8 cellular contexts compared by ENCODE assay signal in the genomic region with DNA sequence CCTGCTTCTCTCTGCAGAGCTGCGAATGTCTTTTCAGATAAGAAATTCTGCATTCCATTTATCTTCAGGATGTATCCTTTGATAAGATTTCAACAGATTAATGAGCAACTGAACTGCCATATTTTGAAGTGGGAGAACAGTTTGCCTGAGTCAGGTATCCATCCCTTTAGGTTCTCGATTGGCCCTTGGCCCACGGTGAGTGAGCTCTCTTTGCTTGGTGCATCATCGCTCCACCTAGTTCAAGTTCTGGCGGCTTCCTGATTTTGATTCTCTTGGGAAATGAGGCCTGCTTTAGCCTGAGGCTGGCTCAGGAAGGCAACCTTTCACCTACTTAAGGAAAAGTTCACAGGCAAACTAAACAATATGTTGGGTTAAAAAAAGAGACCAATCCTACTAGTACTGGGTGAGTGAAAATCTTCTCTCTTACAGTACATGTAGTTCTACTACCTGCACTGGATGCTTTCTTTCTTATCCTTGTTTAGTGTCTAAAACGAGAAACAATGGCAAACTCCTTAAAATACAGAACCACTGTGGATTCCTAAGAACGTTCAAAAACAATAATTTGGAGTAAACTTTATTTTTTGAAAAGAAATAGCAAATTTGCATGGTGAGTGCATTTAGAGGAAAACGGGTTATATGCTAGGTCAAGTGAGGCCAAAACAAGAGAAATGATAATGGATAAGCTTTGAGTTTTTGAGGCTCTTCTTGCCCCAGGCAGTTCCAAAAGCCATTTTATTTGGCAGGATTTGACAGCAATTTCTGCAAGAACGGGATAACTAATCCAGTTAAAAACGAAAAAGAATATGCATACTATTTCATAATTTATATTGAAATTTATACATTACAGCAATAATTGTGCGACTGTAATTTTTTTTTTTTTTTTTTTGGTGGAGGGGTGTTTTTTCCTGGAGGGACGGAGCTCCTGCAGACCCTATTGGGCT. TPM values are rescaled to one million over a fixed set of nuclear protein-coding genes. Genes with fewer than 3 reads are reported as not detected.
DNase-seq lines count a peak whose midpoint lies in the region; ATAC-seq, FAIRE-seq and TF ChIP-seq lines count a peak whose summit lies in the region.

No MANE protein-coding gene starts in this region.

- no peaks in the 10 kb centered on the region for H3K27me3 ChIP-seq in SK-N-SH (ENCODE audit: insufficient read depth)

- peak overlapping the region; percentile 14 for H3K9ac ChIP-seq in SK-N-SH
- H3K9ac ChIP-seq in kidney (ENCODE audit: low read length in 2 of 2): peak overlapping the region in 1 of 2 donors; percentile 46

- H3K36me3 ChIP-seq in SK-N-SH (replicated peaks in 1 of 2; ENCODE audit: control insufficient read depth in 1 of 2, insufficient read depth in 2 of 2, low read length in 1 of 2) (no peaks in the 10 kb centered on the region), kidney (ENCODE audit: control insufficient read depth in 1 of 2, insufficient read depth in 2 of 2, low read length in 2 of 2) (no peaks in the 10 kb centered on the region)

- H3K9me2 ChIP-seq in SK-N-SH: no peaks in the 10 kb centered on the region

- no peaks in the 10 kb centered on the region for H3K9me3 Mint-ChIP-seq in stimulated activated memory B cell treated with anti-CD40 and anti-IgM and Interleukin-4, amounts not matched to agents 10 μg/mL and 1 μg/mL and 100 μg/mL, for 72 hours

- H3K4me1 Mint-ChIP-seq in stimulated activated memory B cell treated with anti-CD40 and anti-IgM and Interleukin-4, amounts not matched to agents 10 μg/mL and 1 μg/mL and 100 μg/mL, for 72 hours: peaks cover 13% of the 10 kb centered on the region

- DNase-seq in SK-N-SH (peak; percentile 22), NCI-H226 (peak; percentile 93), cardiac fibroblast (ENCODE audit: low read depth in 2 of 2) (peak; percentile 89 to 93), kidney (no peak), GM13976 (ENCODE audit: low spot score) (no peak), COR-L47 (lab: John Stamatoyannopoulos, UW) (no peak)

- peaks cover 37% of the 10 kb centered on the region for H4K20me1 ChIP-seq in SK-N-SH (ENCODE audit: insufficient read depth)

- H3K27ac Mint-ChIP-seq in stimulated activated memory B cell treated with anti-CD40 and anti-IgM and Interleukin-4, amounts not matched to agents 10 μg/mL and 1 μg/mL and 100 μg/mL, for 72 hours: peak overlapping the region; percentile 87

- no peak for TF ChIP-seq CTCF in SK-N-SH (IDR thresholded peaks at IDR 0.05)
- no peak for TF ChIP-seq CTCF in cardiac fibroblast (IDR thresholded peaks at IDR 0.05; ENCODE audit: low read depth, low read length)
- TF ChIP-seq CTCF in kidney (IDR thresholded peaks at IDR 0.05; ENCODE audit: borderline replicate concordance, extremely low read depth, insufficient read depth): no peak
- no peak for TF ChIP-seq CTCF in GM13976 (IDR thresholded peaks at IDR 0.05; ENCODE audit: borderline replicate concordance, control extremely low read depth, extremely low read depth, insufficient read depth, missing control alignments)

- no peaks in the 10 kb centered on the region for H3K36me3 Mint-ChIP-seq in stimulated activated memory B cell treated with anti-CD40 and anti-IgM and Interleukin-4, amounts not matched to agents 10 μg/mL and 1 μg/mL and 100 μg/mL, for 72 hours

- H3K4me1 ChIP-seq in SK-N-SH (ENCODE audit: control insufficient read depth in 1 of 2, insufficient read depth in 2 of 2, low read depth in 1 of 2, low read length in 1 of 2): peaks cover 25 to 28% of the 10 kb centered on the region in 2 experiments
- H3K4me1 ChIP-seq in kidney (ENCODE audit: control insufficient read depth in 1 of 2, insufficient read depth in 1 of 2, low read depth in 1 of 2, low read length in 2 of 2): peaks cover 5 to 9% of the 10 kb centered on the region in 2 donors

- in situ Hi-C loops in GM13976 (cut with MboI; ENCODE audit: low sequenced_read_pairs, unreplicated experiment): no loop called here

- 40% methylated on average over 12 of the region's 12 CpGs for WGBS in SK-N-SH (ENCODE audit: low lambda C conversion rate)

- no peaks in the 10 kb centered on the region for H3K9me3 ChIP-seq in SK-N-SH
- no peaks in the 10 kb centered on the region for H3K9me3 ChIP-seq in kidney (ENCODE audit: control insufficient read depth in 1 of 2, low read length in 2 of 2)

- no peak for TF ChIP-seq EP300 in SK-N-SH (IDR thresholded peaks at IDR 0.05; ENCODE audit: borderline replicate concordance in 1 of 2, low read depth in 1 of 2, low read length in 1 of 2)

- no peak for TF ChIP-seq RAD21 in SK-N-SH (IDR thresholded peaks at IDR 0.05; ENCODE audit: low read length)

- H3K27me3 Mint-ChIP-seq in stimulated activated memory B cell treated with anti-CD40 and anti-IgM and Interleukin-4, amounts not matched to agents 10 μg/mL and 1 μg/mL and 100 μg/mL, for 72 hours: no peaks in the 10 kb centered on the region

- peak overlapping the region; percentile 70 for H3K4me2 ChIP-seq in SK-N-SH

- H3F3A ChIP-seq in SK-N-SH (replicated peaks; ENCODE audit: insufficient read depth): no peaks in the 10 kb centered on the region

- peak overlapping the region; percentile 87 for H2AFZ ChIP-seq in SK-N-SH (ENCODE audit: low read depth)

- FAIRE-seq in kidney (lab: Jason Lieb, UNC): no peak

- no peak for ATAC-seq in SK-N-SH treated with all-trans-retinoic acid at 6 μM for 48 hours
- no peak for ATAC-seq in stimulated activated memory B cell treated with anti-CD40 and anti-IgM and Interleukin-4, amounts not matched to agents 10 μg/mL and 1 μg/mL and 100 μg/mL, for 72 hours

- intact Hi-C loops in kidney (cut with DNase I): no loop called here

- H3K4me3 Mint-ChIP-seq in stimulated activated memory B cell treated with anti-CD40 and anti-IgM and Interleukin-4, amounts not matched to agents 10 μg/mL and 1 μg/mL and 100 μg/mL, for 72 hours: peak overlapping the region; percentile 81

- H3K4me3 ChIP-seq in SK-N-SH (ENCODE audit: low read depth in 2 of 2, low read length in 1 of 2) (peak overlapping the region; percentile 42 to 69; a peak in 3 of 4 replicates), cardiac fibroblast (replicated peaks in 1 of 2; ENCODE audit: low read depth in 2 of 2, low read length in 2 of 2) (peak overlapping the region; percentile 39 to 83), kidney (ENCODE audit: low read length in 2 of 2) (peak overlapping the region; percentile 28 to 55)

- CTCF ChIA-PET in SK-N-SH (lab: Yijun Ruan, JAX): interaction anchor here (0.8 to 8.0 kb wide), 6 partner anchors 13 to 1111 kb away, joined by 3 to 59 read pairs (median 8); no protein-coding TSS in a partner anchor

- POLR2A ChIA-PET in SK-N-SH (lab: Yijun Ruan, JAX): interaction anchor here (0.6 to 0.9 kb wide), 3 partner anchors 25 to 109 kb away, joined by 3 to 7 read pairs (median 3); no protein-coding TSS in a partner anchor

- peak overlapping the region; percentile 31 to 90; a peak in 3 of 4 replicates for H3K27ac ChIP-seq in SK-N-SH (ENCODE audit: low read depth in 2 of 2, low read length in 1 of 2)
- H3K27ac ChIP-seq in kidney (ENCODE audit: low read depth in 2 of 2, low read length in 2 of 2): peak overlapping the region; percentile 20 to 87

- peaks cover 42% of the 10 kb centered on the region for H3K79me2 ChIP-seq in SK-N-SH (ENCODE audit: insufficient read depth)

TF ChIP-seq in SK-N-SH, 30 proteins besides CTCF, POLR2A, EP300 and RAD21 (continues in another document):
- TF ChIP-seq MEF2A (IDR thresholded peaks at IDR 0.05; ENCODE audit: borderline replicate concordance, low read depth) (no peak), EZH2phosphoT487 (IDR thresholded peaks at IDR 0.05; ENCODE audit: borderline replicate concordance, low read depth) (no peak), CHD2 (IDR thresholded peaks at IDR 0.05; ENCODE audit: low read length, partially characterized antibody) (no peak), YY1 (IDR thresholded peaks at IDR 0.05; ENCODE audit: low read depth) (no peak), SMC3 (IDR thresholded peaks at IDR 0.05; ENCODE audit: low read depth, low read length) (no peak), RCOR1 (IDR thresholded peaks at IDR 0.05; ENCODE audit: low read length) (no peak), SIN3A (IDR thresholded peaks at IDR 0.05; ENCODE audit: borderline replicate concordance, low read depth, low read length) (no peak)
- TF ChIP-seq, protein P1, sequence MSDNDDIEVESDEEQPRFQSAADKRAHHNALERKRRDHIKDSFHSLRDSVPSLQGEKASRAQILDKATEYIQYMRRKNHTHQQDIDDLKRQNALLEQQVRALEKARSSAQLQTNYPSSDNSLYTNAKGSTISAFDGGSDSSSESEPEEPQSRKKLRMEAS (IDR thresholded peaks at IDR 0.05; ENCODE audit: low read depth): no peak

TF ChIP-seq in SK-N-SH treated with all-trans-retinoic acid at 6 μM for 48 hours, 23 proteins besides CTCF, POLR2A, EP300 and RAD21:
- TF ChIP-seq CSDC2 (CRISPR knock-in tag; IDR thresholded peaks at IDR 0.05): no peak

RNA-seq across cellular contexts. Expression of gene ACSL3, which starts 0.8 kb away (rescaled TPM):
- polyA plus RNA-seq in SK-N-SH (2012; rRNA removed) (15.7 and 25.2 TPM in 2 replicates), kidney (ENCODE audit: insufficient read depth, low read depth, low replicate concordance) (33.6 TPM)
- polyA plus RNA-seq in SK-N-SH (2012; cell fraction: cytosol; rRNA removed): 23.5 and 24.5 TPM in 2 replicates
- 9.1 and 18.4 TPM in 2 replicates for polyA plus RNA-seq in SK-N-SH (2012; cell fraction: nucleus; rRNA removed)
- 58.8 TPM for total RNA-seq in kidney

Comparison
In these comparisons a context has a peak if more than half of its experiments do, and no peak if none do; other contexts are left out.
1. DNase-seq: peak in SK-N-SH (single experiment), NCI-H226 (single experiment) and cardiac fibroblast (2 of 2); none in kidney (single experiment), GM13976 (single experiment) and COR-L47 (single experiment).
2. Peak in every context shown above with its lines, with median percentiles within 50 percentile points of each other: H3K4me3 ChIP-seq.